ENCODE assay signal across 1 cellular context in genomic region chr20:35317416-35317815, GRCh38.
TF ChIP-seq lines count a peak whose summit lies in the region.

No MANE protein-coding gene starts in this region.

TF ChIP-seq in IMR-90, 13 proteins besides CTCF, POLR2A, EP300 and RAD21:
- TF ChIP-seq RFX5 (IDR thresholded peaks at IDR 0.05; ENCODE audit: low read depth, low read length) = no peak
- TF ChIP-seq BHLHE40 (IDR thresholded peaks at IDR 0.05; ENCODE audit: low read depth, low read length) = no peak
- TF ChIP-seq USF2 (IDR thresholded peaks at IDR 0.05; ENCODE audit: low read depth, low read length) = no peak
- no peak for TF ChIP-seq CHD1 (IDR thresholded peaks at IDR 0.05; ENCODE audit: low read depth, low read length)
- no peak for TF ChIP-seq ELK1 (IDR thresholded peaks at IDR 0.05; ENCODE audit: borderline replicate concordance, low read depth, low read length)
- no peak for TF ChIP-seq MAZ (IDR thresholded peaks at IDR 0.05; ENCODE audit: borderline replicate concordance, low read depth, low read length)
